ENCODE assay signal across 2 cellular contexts in genomic region chr14:58275527-58276190, GRCh38.
TF ChIP-seq lines count a peak whose summit lies in the region.

No MANE protein-coding gene starts in this region.

TF ChIP-seq in SK-N-SH, 30 proteins besides CTCF, POLR2A, EP300 and RAD21 (continued from another document):
- TF ChIP-seq USF1 (IDR thresholded peaks at IDR 0.05; ENCODE audit: borderline replicate concordance, low read depth) (no peak), MXI1 (IDR thresholded peaks at IDR 0.05; ENCODE audit: low read depth, low read length) (no peak), RXRA (IDR thresholded peaks at IDR 0.05; ENCODE audit: borderline replicate concordance, low read depth) (no peak), TAF1 (IDR thresholded peaks at IDR 0.05; ENCODE audit: borderline replicate concordance, low read depth, low read length) (no peak), TCF12 (IDR thresholded peaks at IDR 0.05) (no peak; the same call in 1 of the 2 replicates), IRF3 (IDR thresholded peaks at IDR 0.05; ENCODE audit: low read depth, low read length) (no peak), JUND (IDR thresholded peaks at IDR 0.05) (no peak), REST (IDR thresholded peaks at IDR 0.05; ENCODE audit: low read depth, low read length) (no peak), NRF1 (IDR thresholded peaks at IDR 0.05; ENCODE audit: low read depth, low read length) (no peak), FOSL2 (IDR thresholded peaks at IDR 0.05; ENCODE audit: borderline replicate concordance, low read depth) (no peak), CHD2 (IDR thresholded peaks at IDR 0.05; ENCODE audit: low read length, partially characterized antibody) (no peak), ELF1 (IDR thresholded peaks at IDR 0.05) (no peak), EZH2phosphoT487 (IDR thresholded peaks at IDR 0.05; ENCODE audit: borderline replicate concordance, low read depth) (no peak)
- TF ChIP-seq, protein P1, sequence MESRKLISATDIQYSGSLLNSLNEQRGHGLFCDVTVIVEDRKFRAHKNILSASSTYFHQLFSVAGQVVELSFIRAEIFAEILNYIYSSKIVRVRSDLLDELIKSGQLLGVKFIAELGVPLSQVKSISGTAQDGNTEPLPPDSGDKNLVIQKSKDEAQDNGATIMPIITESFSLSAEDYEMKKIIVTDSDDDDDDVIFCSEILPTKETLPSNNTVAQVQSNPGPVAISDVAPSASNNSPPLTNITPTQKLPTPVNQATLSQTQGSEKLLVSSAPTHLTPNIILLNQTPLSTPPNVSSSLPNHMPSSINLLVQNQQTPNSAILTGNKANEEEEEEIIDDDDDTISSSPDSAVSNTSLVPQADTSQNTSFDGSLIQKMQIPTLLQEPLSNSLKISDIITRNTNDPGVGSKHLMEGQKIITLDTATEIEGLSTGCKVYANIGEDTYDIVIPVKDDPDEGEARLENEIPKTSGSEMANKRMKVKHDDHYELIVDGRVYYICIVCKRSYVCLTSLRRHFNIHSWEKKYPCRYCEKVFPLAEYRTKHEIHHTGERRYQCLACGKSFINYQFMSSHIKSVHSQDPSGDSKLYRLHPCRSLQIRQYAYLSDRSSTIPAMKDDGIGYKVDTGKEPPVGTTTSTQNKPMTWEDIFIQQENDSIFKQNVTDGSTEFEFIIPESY (IDR thresholded peaks at IDR 0.05; ENCODE audit: borderline replicate concordance, low read depth) = no peak

TF ChIP-seq in SK-N-SH treated with all-trans-retinoic acid at 6 μM for 48 hours, 23 proteins besides CTCF, POLR2A, EP300 and RAD21 (continued from another document):
- no peak for TF ChIP-seq PATZ1 (CRISPR knock-in tag; IDR thresholded peaks at IDR 0.05; ENCODE audit: borderline replicate concordance)
- no peak for TF ChIP-seq PPARA (CRISPR knock-in tag; IDR thresholded peaks at IDR 0.05; ENCODE audit: borderline replicate concordance)
- no peak for TF ChIP-seq ZFP3 (CRISPR knock-in tag; IDR thresholded peaks at IDR 0.05)
- no peak for TF ChIP-seq TSHZ2 (CRISPR knock-in tag; IDR thresholded peaks at IDR 0.05)
- TF ChIP-seq ISL1 (CRISPR knock-in tag; IDR thresholded peaks at IDR 0.05) = no peak
- no peak for TF ChIP-seq GLIS3 (CRISPR knock-in tag; IDR thresholded peaks at IDR 0.05)
- TF ChIP-seq ARNTL (CRISPR knock-in tag; IDR thresholded peaks at IDR 0.05; ENCODE audit: borderline replicate concordance, low read depth) = no peak
- no peak for TF ChIP-seq ZC3H10 (CRISPR knock-in tag; IDR thresholded peaks at IDR 0.05)
- no peak for TF ChIP-seq BACH2 (CRISPR knock-in tag; IDR thresholded peaks at IDR 0.05; ENCODE audit: borderline replicate concordance)
- no peak for TF ChIP-seq ESRRG (CRISPR knock-in tag; IDR thresholded peaks at IDR 0.05)
- TF ChIP-seq CSDC2 (CRISPR knock-in tag; IDR thresholded peaks at IDR 0.05) = no peak
- no peak for TF ChIP-seq ZNF70 (CRISPR knock-in tag; IDR thresholded peaks at IDR 0.05)
- no peak for TF ChIP-seq POU6F1 (CRISPR knock-in tag; IDR thresholded peaks at IDR 0.05; ENCODE audit: borderline replicate concordance, low read depth)
- no peak for TF ChIP-seq TOX (CRISPR knock-in tag; IDR thresholded peaks at IDR 0.05; ENCODE audit: borderline replicate concordance)
